ENCODE assay signal across 21 cellular contexts in the genomic region with DNA sequence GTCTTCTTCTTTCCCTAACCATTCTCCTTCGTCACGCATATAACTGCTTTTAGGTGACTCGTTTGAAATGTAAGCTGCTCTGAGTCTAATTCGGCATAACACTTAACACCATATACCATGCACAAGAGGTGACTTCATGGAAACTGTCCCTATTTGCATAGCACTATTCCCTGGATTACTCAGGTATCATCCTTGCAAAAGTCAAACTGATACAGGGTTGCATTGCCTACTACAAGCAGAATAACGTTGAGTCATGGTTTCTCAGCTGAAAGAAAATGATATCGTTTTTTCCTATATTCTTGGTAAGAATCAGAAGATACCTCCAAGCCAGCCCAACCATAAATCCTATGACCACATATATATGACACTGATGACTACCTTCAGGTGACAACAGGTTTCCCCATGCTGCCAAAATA.
DNase-seq lines count a peak whose midpoint lies in the region; ATAC-seq and TF ChIP-seq lines count a peak whose summit lies in the region.
"Had no signal": no experiment of that assay in that cellular context is flagged by ENCODE, and none has a peak within 500 bp of the region (broad histone marks: within the 10 kb centered on the region; RNA-seq: fewer than 3 reads in every experiment).

No MANE protein-coding gene starts in this region.

- peaks cover 19% of the 10 kb centered on the region for H3K4me1 Mint-ChIP-seq in activated CD4-positive, alpha-beta T cell treated with anti-CD3 and anti-CD28 coated beads, Interleukin-2, amount 10 ng/mL, durations not matched to agents 24 days and 14 days
- peaks cover 4% of the 10 kb centered on the region for H3K4me1 Mint-ChIP-seq in activated CD4-positive, alpha-beta T cell treated with anti-CD3 and anti-CD28 coated beads, Interleukin-2, amount 10 ng/mL, durations not matched to agents 7 days and 5 days

- CTCF ChIA-PET in activated CD4-positive, alpha-beta T cell treated with anti-CD3 and anti-CD28 coated beads, Interleukin-2, amount 10 ng/mL, durations not matched to agents 7 days and 5 days (lab: Charles Lee), result interaction anchor here (1.1 kb wide), 1 partner anchor 25 kb away, joined by 3 read pairs; no protein-coding TSS in a partner anchor

- no peak for DNase-seq in activated CD4-positive, alpha-beta T cell treated with anti-CD3 and anti-CD28 coated beads, Interleukin-2, amount 10 ng/mL, durations not matched to agents 24 days and 14 days
- DNase-seq in activated CD4-positive, alpha-beta T cell treated with anti-CD3 and anti-CD28 coated beads, Interleukin-2, amount 10 ng/mL, durations not matched to agents 7 days and 5 days, result no peak
- DNase-seq in Daoy (ENCODE audit: low read depth) (peak; percentile 24), NCI-H526 treated with DMSO at 0.1 percent for 48 hours (lab: John Stamatoyannopoulos, UW) (peak; percentile 2), epithelial cell of esophagus (ENCODE audit: low read depth) (peak; percentile 18), NCI-H510A treated with DMSO at 0.1 percent for 48 hours (lab: John Stamatoyannopoulos, UW) (no peak), NCI-H1436 treated with DMSO at 0.1 percent for 48 hours (lab: John Stamatoyannopoulos, UW) (no peak)
- DNase-seq: activated CD4-positive, alpha-beta T cell treated with anti-CD3 and anti-CD28 coated beads, Interleukin-2, amount 50 U/mL, for 48 hours; activated gamma-delta T cell; effector CD8-positive, alpha-beta T cell; GF-D8; mesenchymal stem cell; naive thymus-derived CD4-positive, alpha-beta T cell; NCI-H187 treated with DMSO at 0.1 percent for 48 hours; NCI-H446 treated with DMSO at 0.1 percent for 48 hours; ovary; upper lobe of right lung had no signal

- H3K9me3 Mint-ChIP-seq in activated CD4-positive, alpha-beta T cell treated with anti-CD3 and anti-CD28 coated beads, Interleukin-2, amount 10 ng/mL, durations not matched to agents 24 days and 14 days, result peaks cover 5% of the 10 kb centered on the region
- no peaks in the 10 kb centered on the region for H3K9me3 Mint-ChIP-seq in activated CD4-positive, alpha-beta T cell treated with anti-CD3 and anti-CD28 coated beads, Interleukin-2, amount 10 ng/mL, durations not matched to agents 7 days and 5 days
- H3K9me3 Mint-ChIP-seq: naive thymus-derived CD4-positive, alpha-beta T cell had no signal

- H3K4me3 ChIP-seq in epithelial cell of esophagus (ENCODE audit: low read length), result no peak overlapping the region
- H3K4me3 ChIP-seq: BLaER1, esophagus muscularis mucosa, ovary, upper lobe of right lung had no signal

- peaks cover 11% of the 10 kb centered on the region for H3K36me3 Mint-ChIP-seq in activated CD4-positive, alpha-beta T cell treated with anti-CD3 and anti-CD28 coated beads, Interleukin-2, amount 10 ng/mL, durations not matched to agents 24 days and 14 days (ENCODE audit: low read depth)
- H3K36me3 Mint-ChIP-seq in activated CD4-positive, alpha-beta T cell treated with anti-CD3 and anti-CD28 coated beads, Interleukin-2, amount 10 ng/mL, durations not matched to agents 7 days and 5 days (ENCODE audit: low read depth), result no peaks in the 10 kb centered on the region

- no peak for ATAC-seq in GM18517 (IDR thresholded peaks at IDR 0.05; ENCODE audit: unreplicated experiment)
- ATAC-seq: HCT116; naive thymus-derived CD4-positive, alpha-beta T cell; upper lobe of right lung had no signal

- H3K4me3 Mint-ChIP-seq in activated CD4-positive, alpha-beta T cell treated with anti-CD3 and anti-CD28 coated beads, Interleukin-2, amount 10 ng/mL, durations not matched to agents 24 days and 14 days, result no peak overlapping the region
- no peak overlapping the region for H3K4me3 Mint-ChIP-seq in activated CD4-positive, alpha-beta T cell treated with anti-CD3 and anti-CD28 coated beads, Interleukin-2, amount 10 ng/mL, durations not matched to agents 7 days and 5 days
- H3K4me3 Mint-ChIP-seq: naive thymus-derived CD4-positive, alpha-beta T cell had no signal

- POLR2A ChIA-PET in activated CD4-positive, alpha-beta T cell treated with anti-CD3 and anti-CD28 coated beads, Interleukin-2, amount 10 ng/mL, durations not matched to agents 7 days and 5 days (lab: Charles Lee), result no interaction called here

- H3K27ac Mint-ChIP-seq in activated CD4-positive, alpha-beta T cell treated with anti-CD3 and anti-CD28 coated beads, Interleukin-2, amount 10 ng/mL, durations not matched to agents 24 days and 14 days, result peak overlapping the region; percentile 46
- H3K27ac Mint-ChIP-seq in activated CD4-positive, alpha-beta T cell treated with anti-CD3 and anti-CD28 coated beads, Interleukin-2, amount 10 ng/mL, durations not matched to agents 7 days and 5 days, result no peak overlapping the region

- TF ChIP-seq CTCF in epithelial cell of esophagus (IDR thresholded peaks at IDR 0.05; ENCODE audit: insufficient read depth, low read depth, low read length, missing control alignments), result no peak

- H3K27me3 Mint-ChIP-seq in activated CD4-positive, alpha-beta T cell treated with anti-CD3 and anti-CD28 coated beads, Interleukin-2, amount 10 ng/mL, durations not matched to agents 24 days and 14 days, result no peaks in the 10 kb centered on the region
- no peaks in the 10 kb centered on the region for H3K27me3 Mint-ChIP-seq in activated CD4-positive, alpha-beta T cell treated with anti-CD3 and anti-CD28 coated beads, Interleukin-2, amount 10 ng/mL, durations not matched to agents 7 days and 5 days
- H3K27me3 Mint-ChIP-seq: naive thymus-derived CD4-positive, alpha-beta T cell had no signal

- intact Hi-C loops in activated CD4-positive, alpha-beta T cell treated with anti-CD3 and anti-CD28 coated beads, Interleukin-2, amount 10 ng/mL, durations not matched to agents 24 days and 14 days (cut with micrococcal nuclease), result loop anchor here (1.0 to 5.0 kb wide), 4 partner anchors 59 to 228 kb away; a partner anchor contains a TSS

Comparison
In these comparisons a context has a peak if more than half of its experiments do, and no peak if none do; other contexts are left out.
1. DNase-seq: peak in Daoy (single experiment), NCI-H526 treated with DMSO at 0.1 percent for 48 hours (single experiment) and epithelial cell of esophagus (single experiment); none in activated CD4-positive, alpha-beta T cell treated with anti-CD3 and anti-CD28 coated beads, Interleukin-2, amount 10 ng/mL, durations not matched to agents 24 days and 14 days (single experiment), activated CD4-positive, alpha-beta T cell treated with anti-CD3 and anti-CD28 coated beads, Interleukin-2, amount 10 ng/mL, durations not matched to agents 7 days and 5 days (single experiment), NCI-H510A treated with DMSO at 0.1 percent for 48 hours (single experiment) and NCI-H1436 treated with DMSO at 0.1 percent for 48 hours (single experiment).